8 cellular contexts compared by ENCODE assay signal in the genomic region with DNA sequence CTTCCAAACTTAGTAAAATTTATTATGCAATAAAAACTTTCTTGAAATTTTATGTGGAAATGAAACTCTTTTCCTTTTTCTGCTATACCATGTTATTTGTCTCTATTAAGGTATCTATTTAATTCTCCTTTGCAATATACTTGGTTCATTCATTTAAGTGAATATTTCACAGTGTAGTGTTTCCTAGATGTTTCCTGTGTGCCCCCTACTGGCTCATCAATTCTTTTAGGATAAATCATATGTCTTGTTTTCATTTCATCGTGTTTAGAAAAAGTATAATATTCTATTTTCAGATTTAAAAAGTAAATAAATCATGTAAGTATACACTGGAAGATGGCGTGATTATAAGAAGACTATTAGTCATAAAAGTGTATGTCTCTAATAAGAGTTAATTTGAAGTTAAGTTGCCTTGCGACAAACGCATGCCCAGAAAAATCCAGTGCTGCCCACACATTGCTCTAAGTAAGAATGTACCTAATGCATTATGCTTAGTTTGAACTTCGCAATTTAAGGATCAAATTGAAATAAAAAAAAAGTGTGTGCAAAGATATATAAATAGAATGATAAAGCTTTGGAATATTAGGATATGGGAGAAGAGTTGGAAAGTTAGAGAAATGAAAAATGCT.
DNase-seq lines count a peak whose midpoint lies in the region; ATAC-seq and TF ChIP-seq lines count a peak whose summit lies in the region.

No MANE protein-coding gene starts in this region.

- ATAC-seq in HG02610 (IDR thresholded peaks at IDR 0.05; ENCODE audit: unreplicated experiment) (peak; percentile 74), HG03354 (IDR thresholded peaks at IDR 0.05; ENCODE audit: poor library complexity, severe bottlenecking, unreplicated experiment) (no peak)

- DNase-seq in NCI-H345 treated with DMSO at 0.1 percent for 48 hours (lab: John Stamatoyannopoulos, UW; ENCODE audit: unreplicated experiment) (peak; percentile 28), epithelial cell of proximal tubule (ENCODE audit: low read depth) (no peak), cerebellar nuclear complex (lab: John Stamatoyannopoulos, UW) (no peak), amniotic stem cell (lab: John Stamatoyannopoulos, UW) (no peak)
- DNase-seq in activated CD4-positive, alpha-beta T cell treated with anti-CD3 and anti-CD28 coated beads, Interleukin-2, amount 50 U/mL, for 1 hour = no peak

- TF ChIP-seq CTCF in GM12873 (IDR thresholded peaks at IDR 0.05; ENCODE audit: insufficient read depth, low read depth, low read length, missing control alignments) (peak; percentile 38), epithelial cell of proximal tubule (conservative IDR thresholded peaks at IDR 0.05; ENCODE audit: low read depth, low read length) (peak; percentile 67)

- H3K4me3 ChIP-seq in epithelial cell of proximal tubule (ENCODE audit: low read depth, low read length) = no peak overlapping the region
